In genomic region chr1:16174886-16175598, GRCh38 we compare ENCODE assay signal across 9 cellular contexts. TPM values are rescaled to one million over a fixed set of nuclear protein-coding genes. Genes with fewer than 3 reads are reported as not detected.
DNase-seq lines count a peak whose midpoint lies in the region; TF ChIP-seq lines count a peak whose summit lies in the region.
"Had no signal": no experiment of that assay in that cellular context is flagged by ENCODE, and none has a peak within 500 bp of the region (broad histone marks: within the 10 kb centered on the region; RNA-seq: fewer than 3 reads in every experiment).

No MANE protein-coding gene starts in this region.

- no peak for TF ChIP-seq POLR2A in esophagus muscularis mucosa (IDR thresholded peaks at IDR 0.05; ENCODE audit: low read depth)
- no peak for TF ChIP-seq POLR2A in ovary (IDR thresholded peaks at IDR 0.05)

- DNase-seq in cardiac muscle cell (ENCODE audit: low read depth in 1 of 2, low spot score in 1 of 2): no peak
- no peak for DNase-seq in cardiac septum (ENCODE audit: low spot score)
- DNase-seq in esophagus muscularis mucosa (ENCODE audit: extremely low spot score): no peak
- DNase-seq in ovary: peak in 1 of 5 donors; percentile 18
- DNase-seq in SW480 (ENCODE audit: low spot score): no peak
- no peak for DNase-seq in NCI-H187 treated with DMSO at 0.1 percent for 48 hours (lab: John Stamatoyannopoulos, UW)
- no peak for DNase-seq in stimulated activated CD4-positive, alpha-beta T cell treated with anti-CD3 and anti-CD28 coated beads, Interleukin-2, amount 100 ng/mL, for 24 hours
- DNase-seq in NCI-H1694 treated with DMSO at 0.1 percent for 48 hours (lab: John Stamatoyannopoulos, UW): no peak
- DNase-seq: activated CD8-positive, alpha-beta T cell treated with anti-CD3 and anti-CD28 coated beads for 36 hours had no signal

- H3K27ac ChIP-seq in cardiac muscle cell (peak overlapping the region; percentile 86), esophagus muscularis mucosa (replicated peaks in 1 of 4) (peak overlapping the region; percentile 83 to 89 (median 84)), ovary (peak overlapping the region; percentile 59 to 81)

- no peak overlapping the region for H3K4me3 ChIP-seq in cardiac muscle cell
- H3K4me3 ChIP-seq in esophagus muscularis mucosa: no peak overlapping the region
- no peak overlapping the region for H3K4me3 ChIP-seq in ovary

- H3K9me3 ChIP-seq in cardiac muscle cell (ENCODE audit: low read depth): no peaks in the 10 kb centered on the region
- H3K9me3 ChIP-seq in esophagus muscularis mucosa: no peaks in the 10 kb centered on the region
- H3K9me3 ChIP-seq in ovary: no peaks in the 10 kb centered on the region

- H3K4me1 ChIP-seq in cardiac muscle cell (ENCODE audit: low read depth) (peaks cover 10% of the 10 kb centered on the region), esophagus muscularis mucosa (peaks cover 37 to 66% (median 60%) of the 10 kb centered on the region in 4 donors), ovary (ENCODE audit: insufficient read depth) (peaks cover 9% of the 10 kb centered on the region)

- no peaks in the 10 kb centered on the region for H3K27me3 ChIP-seq in cardiac muscle cell
- no peaks in the 10 kb centered on the region for H3K27me3 ChIP-seq in esophagus muscularis mucosa
- no peaks in the 10 kb centered on the region for H3K27me3 ChIP-seq in ovary

- H3K36me3 ChIP-seq in cardiac muscle cell (no peaks in the 10 kb centered on the region), esophagus muscularis mucosa (no peaks in the 10 kb centered on the region), ovary (no peaks in the 10 kb centered on the region)

- no peak for TF ChIP-seq CTCF in cardiac muscle cell (IDR thresholded peaks at IDR 0.05; ENCODE audit: low read depth, low read length)
- no peak for TF ChIP-seq CTCF in esophagus muscularis mucosa (IDR thresholded peaks at IDR 0.05)
- TF ChIP-seq CTCF in ovary (IDR thresholded peaks at IDR 0.05): no peak

- TF ChIP-seq EP300 in esophagus muscularis mucosa (IDR thresholded peaks at IDR 0.05) (no peak), ovary (IDR thresholded peaks at IDR 0.05) (no peak)

- intact Hi-C loops in cardiac septum (cut with DNase I) (no loop called here), esophagus muscularis mucosa (cut with DNase I) (no loop called here), ovary (cut with DNase I) (loop anchor here in 2 of 4 donors (5.0 kb wide), 2 partner anchors 33 to 653 kb away; partner anchors contain the start of gene CASP9 (in 1 of the 2))

- 57% methylated on average over 7 of the region's 22 CpGs for WGBS in esophagus muscularis mucosa
- 65 to 77% (median 70%) methylated on average over 22 of the region's 22 CpGs for WGBS in ovary, 3 donors

RNA-seq across cellular contexts. Expression of gene EPHA2, which starts 19.2 kb away (rescaled TPM):
- 21.6 and 26.2 TPM in 2 replicates for total RNA-seq in cardiac muscle cell
- 9.8 and 14.0 TPM in 2 replicates for polyA plus RNA-seq in cardiac muscle cell
- 26.1 TPM for total RNA-seq in cardiac septum
- total RNA-seq in esophagus muscularis mucosa: 10 to 100 TPM in 2 of 4 donors, 1 to 10 TPM in 2; 5.8 to 15.7 (median 11.3) TPM
- 10 to 100 TPM in 3 of 7 donors, 1 to 10 TPM in 4; 3.9 to 40.7 (median 8.8) TPM for total RNA-seq in ovary
- polyA plus RNA-seq in ovary: 1 to 10 TPM; 3.8 to 6.1 TPM
- total RNA-seq: activated CD8-positive, alpha-beta T cell treated with anti-CD3 and anti-CD28 coated beads for 36 hours had no signal

RNA-seq across cellular contexts. Expression of gene ARHGEF19, which starts 37.4 kb away (rescaled TPM):
- total RNA-seq in cardiac muscle cell (3.5 and 4.0 TPM in 2 replicates), cardiac septum (1.3 TPM), esophagus muscularis mucosa (1 to 10 TPM; 3.3 to 4.6 (median 3.9) TPM), ovary (10 to 100 TPM in 5 of 7 donors, 1 to 10 TPM in 2; 6.0 to 30.4 (median 14.6) TPM)
- polyA plus RNA-seq in cardiac muscle cell (6.7 and 11.6 TPM in 2 replicates), ovary (10 to 100 TPM in 1 of 2 donors, 1 to 10 TPM in 1; 2.3 to 15.5 TPM)
